Comparison of ENCODE assay signal across 1 cellular context in genomic region chr1:32107742-32108661, GRCh38.
TF ChIP-seq lines count a peak whose summit lies in the region.

Gene KPNA6, plus strand, starts transcription at chr1:32108056. Its CDS starts 75 bp downstream, at chr1:32108131.

TF ChIP-seq in HepG2, 621 proteins besides CTCF, POLR2A, EP300 and RAD21 (continued from another document and continues in another):
- 0 out of 2 replicates have a peak, but pooled peaks have one; percentile 39 for TF ChIP-seq ATAD3A (CRISPR knock-in tag; IDR thresholded peaks at IDR 0.05)
- TF ChIP-seq HNF4A (CRISPR knock-in tag; IDR thresholded peaks at IDR 0.05): no peak
- TF ChIP-seq ZNF598 (CRISPR knock-in tag; IDR thresholded peaks at IDR 0.05; ENCODE audit: borderline replicate concordance): no peak
- TF ChIP-seq NCOA5 (CRISPR knock-in tag; IDR thresholded peaks at IDR 0.05): no peak
- peak; percentile 69; the same call in 1 of the 2 replicates for TF ChIP-seq ZBTB42 (CRISPR knock-in tag; IDR thresholded peaks at IDR 0.05)
- peak; percentile 97 for TF ChIP-seq ASH2L (IDR thresholded peaks at IDR 0.05; ENCODE audit: insufficient read length, low read depth, low read length)
- peak; percentile 22; the same call in 1 of the 2 replicates for TF ChIP-seq ZNF614 (CRISPR knock-in tag; IDR thresholded peaks at IDR 0.05; ENCODE audit: borderline replicate concordance)
- peak; percentile 21; the same call in 1 of the 2 replicates for TF ChIP-seq MLX (CRISPR knock-in tag; IDR thresholded peaks at IDR 0.05)
- peak; percentile 66; the same call in 1 of the 2 replicates for TF ChIP-seq SALL1 (CRISPR knock-in tag; IDR thresholded peaks at IDR 0.05)
- peak; percentile 22; the same call in 1 of the 2 replicates for TF ChIP-seq ERF (CRISPR knock-in tag; IDR thresholded peaks at IDR 0.05)
- TF ChIP-seq NBN (conservative IDR thresholded peaks at IDR 0.05): no peak
- no peak for TF ChIP-seq ZNF17 (CRISPR knock-in tag; IDR thresholded peaks at IDR 0.05)
- TF ChIP-seq PCBP1 (IDR thresholded peaks at IDR 0.05; ENCODE audit: borderline replicate concordance, low read depth, low read length): no peak
- TF ChIP-seq CBX1 (IDR thresholded peaks at IDR 0.05; ENCODE audit: low read depth): peak; percentile 13
- TF ChIP-seq, protein P1, sequence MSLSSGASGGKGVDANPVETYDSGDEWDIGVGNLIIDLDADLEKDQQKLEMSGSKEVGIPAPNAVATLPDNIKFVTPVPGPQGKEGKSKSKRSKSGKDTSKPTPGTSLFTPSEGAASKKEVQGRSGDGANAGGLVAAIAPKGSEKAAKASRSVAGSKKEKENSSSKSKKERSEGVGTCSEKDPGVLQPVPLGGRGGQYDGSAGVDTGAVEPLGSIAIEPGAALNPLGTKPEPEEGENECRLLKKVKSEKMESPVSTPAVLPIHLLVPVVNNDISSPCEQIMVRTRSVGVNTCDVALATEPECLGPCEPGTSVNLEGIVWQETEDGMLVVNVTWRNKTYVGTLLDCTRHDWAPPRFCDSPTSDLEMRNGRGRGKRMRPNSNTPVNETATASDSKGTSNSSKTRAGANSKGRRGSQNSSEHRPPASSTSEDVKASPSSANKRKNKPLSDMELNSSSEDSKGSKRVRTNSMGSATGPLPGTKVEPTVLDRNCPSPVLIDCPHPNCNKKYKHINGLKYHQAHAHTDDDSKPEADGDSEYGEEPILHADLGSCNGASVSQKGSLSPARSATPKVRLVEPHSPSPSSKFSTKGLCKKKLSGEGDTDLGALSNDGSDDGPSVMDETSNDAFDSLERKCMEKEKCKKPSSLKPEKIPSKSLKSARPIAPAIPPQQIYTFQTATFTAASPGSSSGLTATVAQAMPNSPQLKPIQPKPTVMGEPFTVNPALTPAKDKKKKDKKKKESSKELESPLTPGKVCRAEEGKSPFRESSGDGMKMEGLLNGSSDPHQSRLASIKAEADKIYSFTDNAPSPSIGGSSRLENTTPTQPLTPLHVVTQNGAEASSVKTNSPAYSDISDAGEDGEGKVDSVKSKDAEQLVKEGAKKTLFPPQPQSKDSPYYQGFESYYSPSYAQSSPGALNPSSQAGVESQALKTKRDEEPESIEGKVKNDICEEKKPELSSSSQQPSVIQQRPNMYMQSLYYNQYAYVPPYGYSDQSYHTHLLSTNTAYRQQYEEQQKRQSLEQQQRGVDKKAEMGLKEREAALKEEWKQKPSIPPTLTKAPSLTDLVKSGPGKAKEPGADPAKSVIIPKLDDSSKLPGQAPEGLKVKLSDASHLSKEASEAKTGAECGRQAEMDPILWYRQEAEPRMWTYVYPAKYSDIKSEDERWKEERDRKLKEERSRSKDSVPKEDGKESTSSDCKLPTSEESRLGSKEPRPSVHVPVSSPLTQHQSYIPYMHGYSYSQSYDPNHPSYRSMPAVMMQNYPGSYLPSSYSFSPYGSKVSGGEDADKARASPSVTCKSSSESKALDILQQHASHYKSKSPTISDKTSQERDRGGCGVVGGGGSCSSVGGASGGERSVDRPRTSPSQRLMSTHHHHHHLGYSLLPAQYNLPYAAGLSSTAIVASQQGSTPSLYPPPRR (CRISPR knock-in tag; IDR thresholded peaks at IDR 0.05; ENCODE audit: borderline replicate concordance): no peak
- TF ChIP-seq ZSCAN31 (CRISPR knock-in tag; IDR thresholded peaks at IDR 0.05; ENCODE audit: low read depth): peak; percentile 65
- TF ChIP-seq ZNF724P (CRISPR knock-in tag; IDR thresholded peaks at IDR 0.05; ENCODE audit: borderline replicate concordance): no peak
- TF ChIP-seq ZNF777 (CRISPR knock-in tag; IDR thresholded peaks at IDR 0.05): peak; percentile 37; the same call in 1 of the 2 replicates
- TF ChIP-seq HCFC1 (IDR thresholded peaks at IDR 0.05; ENCODE audit: low read depth, low read length): peak; percentile 37; the same call in 1 of the 2 replicates
- 0 out of 2 replicates have a peak, but pooled peaks have one; percentile 27 for TF ChIP-seq RXRB (CRISPR knock-in tag; IDR thresholded peaks at IDR 0.05; ENCODE audit: borderline replicate concordance)
- no peak; the same call in 1 of the 2 replicates for TF ChIP-seq ARNT2 (CRISPR knock-in tag; IDR thresholded peaks at IDR 0.05; ENCODE audit: low read depth)
- TF ChIP-seq ZNF441 (CRISPR knock-in tag; IDR thresholded peaks at IDR 0.05; ENCODE audit: borderline replicate concordance): no peak
- TF ChIP-seq ZNF501 (CRISPR knock-in tag; IDR thresholded peaks at IDR 0.05): peak; percentile 89
- TF ChIP-seq, protein P2, sequence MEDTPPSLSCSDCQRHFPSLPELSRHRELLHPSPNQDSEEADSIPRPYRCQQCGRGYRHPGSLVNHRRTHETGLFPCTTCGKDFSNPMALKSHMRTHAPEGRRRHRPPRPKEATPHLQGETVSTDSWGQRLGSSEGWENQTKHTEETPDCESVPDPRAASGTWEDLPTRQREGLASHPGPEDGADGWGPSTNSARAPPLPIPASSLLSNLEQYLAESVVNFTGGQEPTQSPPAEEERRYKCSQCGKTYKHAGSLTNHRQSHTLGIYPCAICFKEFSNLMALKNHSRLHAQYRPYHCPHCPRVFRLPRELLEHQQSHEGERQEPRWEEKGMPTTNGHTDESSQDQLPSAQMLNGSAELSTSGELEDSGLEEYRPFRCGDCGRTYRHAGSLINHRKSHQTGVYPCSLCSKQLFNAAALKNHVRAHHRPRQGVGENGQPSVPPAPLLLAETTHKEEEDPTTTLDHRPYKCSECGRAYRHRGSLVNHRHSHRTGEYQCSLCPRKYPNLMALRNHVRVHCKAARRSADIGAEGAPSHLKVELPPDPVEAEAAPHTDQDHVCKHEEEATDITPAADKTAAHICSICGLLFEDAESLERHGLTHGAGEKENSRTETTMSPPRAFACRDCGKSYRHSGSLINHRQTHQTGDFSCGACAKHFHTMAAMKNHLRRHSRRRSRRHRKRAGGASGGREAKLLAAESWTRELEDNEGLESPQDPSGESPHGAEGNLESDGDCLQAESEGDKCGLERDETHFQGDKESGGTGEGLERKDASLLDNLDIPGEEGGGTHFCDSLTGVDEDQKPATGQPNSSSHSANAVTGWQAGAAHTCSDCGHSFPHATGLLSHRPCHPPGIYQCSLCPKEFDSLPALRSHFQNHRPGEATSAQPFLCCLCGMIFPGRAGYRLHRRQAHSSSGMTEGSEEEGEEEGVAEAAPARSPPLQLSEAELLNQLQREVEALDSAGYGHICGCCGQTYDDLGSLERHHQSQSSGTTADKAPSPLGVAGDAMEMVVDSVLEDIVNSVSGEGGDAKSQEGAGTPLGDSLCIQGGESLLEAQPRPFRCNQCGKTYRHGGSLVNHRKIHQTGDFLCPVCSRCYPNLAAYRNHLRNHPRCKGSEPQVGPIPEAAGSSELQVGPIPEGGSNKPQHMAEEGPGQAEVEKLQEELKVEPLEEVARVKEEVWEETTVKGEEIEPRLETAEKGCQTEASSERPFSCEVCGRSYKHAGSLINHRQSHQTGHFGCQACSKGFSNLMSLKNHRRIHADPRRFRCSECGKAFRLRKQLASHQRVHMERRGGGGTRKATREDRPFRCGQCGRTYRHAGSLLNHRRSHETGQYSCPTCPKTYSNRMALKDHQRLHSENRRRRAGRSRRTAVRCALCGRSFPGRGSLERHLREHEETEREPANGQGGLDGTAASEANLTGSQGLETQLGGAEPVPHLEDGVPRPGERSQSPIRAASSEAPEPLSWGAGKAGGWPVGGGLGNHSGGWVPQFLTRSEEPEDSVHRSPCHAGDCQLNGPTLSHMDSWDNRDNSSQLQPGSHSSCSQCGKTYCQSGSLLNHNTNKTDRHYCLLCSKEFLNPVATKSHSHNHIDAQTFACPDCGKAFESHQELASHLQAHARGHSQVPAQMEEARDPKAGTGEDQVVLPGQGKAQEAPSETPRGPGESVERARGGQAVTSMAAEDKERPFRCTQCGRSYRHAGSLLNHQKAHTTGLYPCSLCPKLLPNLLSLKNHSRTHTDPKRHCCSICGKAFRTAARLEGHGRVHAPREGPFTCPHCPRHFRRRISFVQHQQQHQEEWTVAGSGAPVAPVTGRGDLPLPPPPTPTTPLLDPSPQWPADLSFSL (CRISPR knock-in tag; IDR thresholded peaks at IDR 0.05): no peak
- TF ChIP-seq ZNF230 (CRISPR knock-in tag; IDR thresholded peaks at IDR 0.05): no peak
- no peak for TF ChIP-seq HMG20A (CRISPR knock-in tag; IDR thresholded peaks at IDR 0.05; ENCODE audit: borderline replicate concordance)
- TF ChIP-seq, protein P3, sequence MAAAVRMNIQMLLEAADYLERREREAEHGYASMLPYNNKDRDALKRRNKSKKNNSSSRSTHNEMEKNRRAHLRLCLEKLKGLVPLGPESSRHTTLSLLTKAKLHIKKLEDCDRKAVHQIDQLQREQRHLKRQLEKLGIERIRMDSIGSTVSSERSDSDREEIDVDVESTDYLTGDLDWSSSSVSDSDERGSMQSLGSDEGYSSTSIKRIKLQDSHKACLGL (CRISPR knock-in tag; IDR thresholded peaks at IDR 0.05): peak; percentile 77; the same call in 1 of the 2 replicates
- peak; percentile 94; the same call in 1 of the 2 replicates for TF ChIP-seq SALL2 (CRISPR knock-in tag; IDR thresholded peaks at IDR 0.05)
- peak; percentile 80; the same call in 1 of the 2 replicates for TF ChIP-seq ZFP90 (CRISPR knock-in tag; IDR thresholded peaks at IDR 0.05; ENCODE audit: borderline replicate concordance)
- TF ChIP-seq, protein P4, sequence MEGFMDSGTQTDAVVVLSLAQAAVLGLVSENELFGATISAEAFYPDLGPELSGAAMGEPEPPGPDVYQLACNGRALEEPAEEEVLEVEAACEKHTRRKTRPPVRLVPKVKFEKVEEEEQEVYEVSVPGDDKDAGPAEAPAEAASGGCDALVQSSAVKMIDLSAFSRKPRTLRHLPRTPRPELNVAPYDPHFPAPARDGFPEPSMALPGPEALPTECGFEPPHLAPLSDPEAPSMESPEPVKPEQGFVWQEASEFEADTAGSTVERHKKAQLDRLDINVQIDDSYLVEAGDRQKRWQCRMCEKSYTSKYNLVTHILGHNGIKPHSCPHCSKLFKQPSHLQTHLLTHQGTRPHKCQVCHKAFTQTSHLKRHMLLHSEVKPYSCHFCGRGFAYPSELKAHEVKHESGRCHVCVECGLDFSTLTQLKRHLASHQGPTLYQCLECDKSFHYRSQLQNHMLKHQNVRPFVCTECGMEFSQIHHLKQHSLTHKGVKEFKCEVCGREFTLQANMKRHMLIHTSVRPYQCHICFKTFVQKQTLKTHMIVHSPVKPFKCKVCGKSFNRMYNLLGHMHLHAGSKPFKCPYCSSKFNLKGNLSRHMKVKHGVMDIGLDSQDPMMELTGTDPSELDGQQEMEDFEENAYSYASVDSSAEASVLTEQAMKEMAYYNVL (CRISPR knock-in tag; IDR thresholded peaks at IDR 0.05; ENCODE audit: borderline replicate concordance): peak; percentile 36; the same call in 1 of the 2 replicates
- TF ChIP-seq HNRNPK (IDR thresholded peaks at IDR 0.05; ENCODE audit: low read depth, low read length, poor library complexity, severe bottlenecking): no peak
- no peak for TF ChIP-seq CENPX (CRISPR knock-in tag; IDR thresholded peaks at IDR 0.05)
- no peak for TF ChIP-seq NR0B2 (CRISPR knock-in tag; IDR thresholded peaks at IDR 0.05)
- no peak for TF ChIP-seq ARNT (IDR thresholded peaks at IDR 0.05)
- TF ChIP-seq ZNF101 (CRISPR knock-in tag; IDR thresholded peaks at IDR 0.05; ENCODE audit: borderline replicate concordance, low read depth): no peak
- peak; percentile 72 for TF ChIP-seq ZNF331 (CRISPR knock-in tag; IDR thresholded peaks at IDR 0.05)
- no peak for TF ChIP-seq AKAP8 (CRISPR knock-in tag; IDR thresholded peaks at IDR 0.05)
- TF ChIP-seq ZC3H13 (CRISPR knock-in tag; IDR thresholded peaks at IDR 0.05): peak; percentile 60; the same call in 1 of the 2 replicates
- TF ChIP-seq ONECUT2 (CRISPR knock-in tag; IDR thresholded peaks at IDR 0.05): 0 out of 2 replicates have a peak, but pooled peaks have one; percentile 40
- no peak for TF ChIP-seq SP5 (CRISPR knock-in tag; IDR thresholded peaks at IDR 0.05; ENCODE audit: borderline replicate concordance, low read depth)
- TF ChIP-seq, protein P5, sequence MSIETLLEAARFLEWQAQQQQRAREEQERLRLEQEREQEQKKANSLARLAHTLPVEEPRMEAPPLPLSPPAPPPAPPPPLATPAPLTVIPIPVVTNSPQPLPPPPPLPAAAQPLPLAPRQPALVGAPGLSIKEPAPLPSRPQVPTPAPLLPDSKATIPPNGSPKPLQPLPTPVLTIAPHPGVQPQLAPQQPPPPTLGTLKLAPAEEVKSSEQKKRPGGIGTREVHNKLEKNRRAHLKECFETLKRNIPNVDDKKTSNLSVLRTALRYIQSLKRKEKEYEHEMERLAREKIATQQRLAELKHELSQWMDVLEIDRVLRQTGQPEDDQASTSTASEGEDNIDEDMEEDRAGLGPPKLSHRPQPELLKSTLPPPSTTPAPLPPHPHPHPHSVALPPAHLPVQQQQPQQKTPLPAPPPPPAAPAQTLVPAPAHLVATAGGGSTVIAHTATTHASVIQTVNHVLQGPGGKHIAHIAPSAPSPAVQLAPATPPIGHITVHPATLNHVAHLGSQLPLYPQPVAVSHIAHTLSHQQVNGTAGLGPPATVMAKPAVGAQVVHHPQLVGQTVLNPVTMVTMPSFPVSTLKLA (IDR thresholded peaks at IDR 0.05): no peak
- no peak for TF ChIP-seq RARG (CRISPR knock-in tag; IDR thresholded peaks at IDR 0.05; ENCODE audit: low read depth)
- TF ChIP-seq ZNF263 (CRISPR knock-in tag; IDR thresholded peaks at IDR 0.05): peak; percentile 43; the same call in 1 of the 2 replicates
